3 cellular contexts compared by ENCODE assay signal in genomic region chr1:36565576-36566501, GRCh38.
TF ChIP-seq lines count a peak whose summit lies in the region.

No MANE protein-coding gene starts in this region.

TF ChIP-seq in HepG2, 621 proteins besides CTCF, POLR2A, EP300 and RAD21:
- no peak for TF ChIP-seq HNRNPK (IDR thresholded peaks at IDR 0.05; ENCODE audit: low read depth, low read length, poor library complexity, severe bottlenecking)

TF ChIP-seq in WTC11, 78 proteins besides CTCF, POLR2A, EP300 and RAD21:
- TF ChIP-seq TEAD1 (CRISPR knock-in tag; IDR thresholded peaks at IDR 0.05) (no peak), ESRRA (CRISPR knock-in tag; IDR thresholded peaks at IDR 0.05; ENCODE audit: borderline replicate concordance) (no peak), MXD4 (CRISPR knock-in tag; IDR thresholded peaks at IDR 0.05; ENCODE audit: borderline replicate concordance) (no peak), USF1 (CRISPR knock-in tag; IDR thresholded peaks at IDR 0.05) (no peak), ELF4 (CRISPR knock-in tag; IDR thresholded peaks at IDR 0.05; ENCODE audit: low read depth) (no peak), ZMAT4 (CRISPR knock-in tag; IDR thresholded peaks at IDR 0.05) (no peak), IRF1 (CRISPR knock-in tag; IDR thresholded peaks at IDR 0.05) (no peak), HMGA2 (CRISPR knock-in tag; IDR thresholded peaks at IDR 0.05) (no peak), ZNF671 (CRISPR knock-in tag; IDR thresholded peaks at IDR 0.05) (no peak), ZBTB21 (CRISPR knock-in tag; IDR thresholded peaks at IDR 0.05; ENCODE audit: borderline replicate concordance) (no peak), SMAD3 (CRISPR knock-in tag; IDR thresholded peaks at IDR 0.05; ENCODE audit: borderline replicate concordance) (no peak)

TF ChIP-seq in neural cell, 6 proteins besides CTCF, POLR2A, EP300 and RAD21:
- no peak for TF ChIP-seq POLR2AphosphoS5 (IDR thresholded peaks at IDR 0.05)
- TF ChIP-seq REST (IDR thresholded peaks at IDR 0.05; ENCODE audit: borderline replicate concordance) = peak; percentile 34
